ENCODE assay signal across 15 cellular contexts in the genomic region with DNA sequence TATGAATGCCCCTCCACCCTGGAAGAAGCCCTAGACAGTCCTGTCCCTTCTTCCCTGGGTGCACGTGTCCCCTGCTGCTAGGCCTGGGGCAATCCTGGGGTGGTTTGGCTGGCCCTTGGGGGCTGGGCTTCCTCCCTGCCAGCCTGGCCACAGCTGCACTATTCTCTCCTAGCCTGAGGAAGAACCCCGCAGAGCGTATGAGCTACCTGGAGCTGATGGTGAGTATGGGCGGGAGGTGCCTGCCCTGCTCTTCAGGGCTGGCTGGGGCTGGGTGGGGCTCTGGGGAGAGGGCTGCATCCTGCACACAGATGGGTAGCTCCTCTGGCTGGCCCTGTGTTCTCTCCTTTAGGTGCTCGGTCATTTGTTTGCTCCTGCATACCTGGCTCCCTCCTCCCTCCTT.
"Had no signal": no experiment of that assay in that cellular context is flagged by ENCODE, and none has a peak within 500 bp of the region (broad histone marks: within the 10 kb centered on the region; RNA-seq: fewer than 3 reads in every experiment).

No MANE protein-coding gene starts in this region.

- H3K9me3 Mint-ChIP-seq: activated naive CD8-positive, alpha-beta T cell treated with anti-CD3 and anti-CD28 coated beads, Interleukin-2, amount 50 U/mL, for 24 hours had no signal

- H3K4me3 ChIP-seq: lower lobe of right lung, right atrium auricular region, SJSA1, stomach, thyroid gland had no signal

- DNase-seq: activated CD4-positive, CD25-positive, alpha-beta regulatory T cell treated with anti-CD3 and anti-CD28 coated beads, Interleukin-2, amount 50 U/mL, for 72 hours; activated naive CD4-positive, alpha-beta T cell treated with Interleukin-2 at 50 U/mL for 16 hours; activated naive CD8-positive, alpha-beta T cell treated with anti-CD3 and anti-CD28 coated beads, Interleukin-2, amount 50 U/mL, for 24 hours; hippocampal formation; lower lobe of right lung; naive B cell; stimulated activated CD4-positive, alpha-beta T cell treated with anti-CD3 and anti-CD28 coated beads, Interleukin-2, amount 100 ng/mL, for 48 hours; stomach; SW 1271; thyroid gland had no signal

- H3K27me3 ChIP-seq: right atrium auricular region, SJSA1, stomach, thyroid gland had no signal

- H3K27me3 Mint-ChIP-seq: activated naive CD8-positive, alpha-beta T cell treated with anti-CD3 and anti-CD28 coated beads, Interleukin-2, amount 50 U/mL, for 24 hours; naive B cell had no signal

- H3K27ac Mint-ChIP-seq: activated naive CD8-positive, alpha-beta T cell treated with anti-CD3 and anti-CD28 coated beads, Interleukin-2, amount 50 U/mL, for 24 hours; T-helper 2 cell treated with Interferon-gamma antibody and Interleukin-4, amounts not matched to agents 5 μg/mL and 100 μg/mL, for 36 hours had no signal

- H3K4me3 Mint-ChIP-seq: activated naive CD8-positive, alpha-beta T cell treated with anti-CD3 and anti-CD28 coated beads, Interleukin-2, amount 50 U/mL, for 24 hours; naive B cell; T-helper 2 cell treated with Interferon-gamma antibody and Interleukin-4, amounts not matched to agents 5 μg/mL and 100 μg/mL, for 36 hours had no signal

- H3K4me1 ChIP-seq: lower lobe of right lung, parathyroid adenoma, SJSA1 had no signal

- H3K9me3 ChIP-seq: SJSA1, thyroid gland had no signal

- H3K9ac ChIP-seq: parathyroid adenoma had no signal

- ATAC-seq: activated naive CD8-positive, alpha-beta T cell treated with anti-CD3 and anti-CD28 coated beads, Interleukin-2, amount 50 U/mL, for 24 hours; esophagus mucosa; lower lobe of right lung had no signal

- H3K27ac ChIP-seq: lower lobe of right lung, parathyroid adenoma, right atrium auricular region, SJSA1, thyroid gland had no signal

- H3K36me3 ChIP-seq: SJSA1 had no signal
